Comparison of ENCODE assay signal across 19 cellular contexts in the genomic region with DNA sequence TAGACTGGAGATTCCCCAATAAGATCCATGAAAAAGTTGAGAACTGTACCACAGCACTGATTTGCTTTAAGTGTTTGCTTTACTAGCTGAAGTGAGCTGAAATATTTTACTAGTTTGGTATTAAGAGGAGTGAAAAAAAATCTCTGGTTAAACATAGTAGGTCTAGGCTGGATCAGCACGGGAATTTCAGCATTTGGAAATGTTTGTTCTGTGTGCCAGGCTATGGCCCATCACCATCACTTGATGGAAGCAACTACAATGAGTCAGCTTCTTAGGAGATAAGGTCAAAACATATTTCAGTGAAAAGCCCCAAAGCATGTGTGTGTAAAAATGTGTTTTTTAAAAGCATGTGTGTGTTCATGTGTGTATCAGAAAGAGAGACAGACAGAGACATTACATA.
DNase-seq lines count a peak whose midpoint lies in the region; ATAC-seq, FAIRE-seq and TF ChIP-seq lines count a peak whose summit lies in the region.
"Had no signal": no experiment of that assay in that cellular context is flagged by ENCODE, and none has a peak within 500 bp of the region (broad histone marks: within the 10 kb centered on the region; RNA-seq: fewer than 3 reads in every experiment).

No MANE protein-coding gene starts in this region.

- peaks cover 10% of the 10 kb centered on the region for H3K27me3 Mint-ChIP-seq in nephron (ENCODE audit: low read depth)
- H3K27me3 Mint-ChIP-seq: CD8-positive, alpha-beta memory T cell had no signal

- no peak for TF ChIP-seq CTCF in A549 (IDR thresholded peaks at IDR 0.05)
- no peak for TF ChIP-seq CTCF in nephron (IDR thresholded peaks at IDR 0.05; ENCODE audit: unreplicated experiment in 3 of 3)

- H3K4me3 ChIP-seq in A549 (no peak overlapping the region), adipocyte (ENCODE audit: low read length) (no peak overlapping the region)
- H3K4me3 ChIP-seq: BLaER1 treated with 17β-estradiol and CSF1 and Interleukin-3, amounts not matched to agents 10 nM and 100 nM; PC-9 had no signal

- H3K27ac ChIP-seq in A549 = peak overlapping the region in 1 of 2 experiments; percentile 15; a peak in 1 of 6 replicates
- H3K27ac ChIP-seq: BLaER1 treated with 17β-estradiol and CSF1 and Interleukin-3, amounts not matched to agents 10 nM and 100 nM; PC-9; RWPE1 had no signal

- DNase-seq in A549 (ENCODE audit: low read depth in 1 of 2, low spot score in 1 of 2) = no peak
- DNase-seq in adipocyte (ENCODE audit: low read depth) = peak; percentile 9
- DNase-seq in iris pigment epithelial cell (ENCODE audit: low read depth) = peak; percentile 26
- DNase-seq in left lobe of liver (ENCODE audit: low spot score) = no peak
- no peak for DNase-seq in globus pallidus (ENCODE audit: low spot score)
- no peak for DNase-seq in DMS 273 (lab: John Stamatoyannopoulos, UW; ENCODE audit: unreplicated experiment)
- DNase-seq: CD8-positive, alpha-beta memory T cell; KBM-7; NCI-H1105; NCI-H1694; NCI-H2081 treated with DMSO at 0.1 percent for 48 hours; NCI-H524 treated with DMSO at 0.1 percent for 48 hours; PC-9; SIG-M5 had no signal

- H3K4me3 Mint-ChIP-seq in nephron = peak overlapping the region in 1 of 3 experiments; percentile 4
- H3K4me3 Mint-ChIP-seq: CD8-positive, alpha-beta memory T cell had no signal

- no peaks in the 10 kb centered on the region for H3K36me3 ChIP-seq in adipocyte (ENCODE audit: control insufficient read depth, insufficient read depth, low read length, severe bottlenecking)

- H3K4me1 ChIP-seq in A549 = peaks cover 15% of the 10 kb centered on the region
- H3K4me1 ChIP-seq in adipocyte (ENCODE audit: control insufficient read depth, insufficient read depth, low read length) = no peaks in the 10 kb centered on the region
- H3K4me1 ChIP-seq: BLaER1 treated with 17β-estradiol and CSF1 and Interleukin-3, amounts not matched to agents 10 nM and 100 nM had no signal

- ATAC-seq in A549 = peak in 1 of 2 experiments; percentile 49; a peak in 3 of 6 replicates
- ATAC-seq in left lobe of liver = no peak
- ATAC-seq in GM21786 (IDR thresholded peaks at IDR 0.05; ENCODE audit: unreplicated experiment) = no peak

- H3K27ac Mint-ChIP-seq in nephron = peak overlapping the region; percentile 85 to 89 (median 86)

- H3K9me3 Mint-ChIP-seq in nephron = peaks cover 19% of the 10 kb centered on the region

- CTCF ChIA-PET in A549 (lab: Yijun Ruan, JAX) = interaction anchor here (0.7 to 2.1 kb wide), 3 partner anchors 11 to 214 kb away, joined by 3 to 8 read pairs (median 3); no protein-coding TSS in a partner anchor

- peaks cover 15% of the 10 kb centered on the region for H3K4me1 Mint-ChIP-seq in nephron
- H3K4me1 Mint-ChIP-seq: CD8-positive, alpha-beta memory T cell had no signal

- WGBS in A549 (ENCODE audit: missing lambda C conversion rate) = 4% methylated on average over 1 of the region's 1 CpG

- no peak for TF ChIP-seq EP300 in A549 (IDR thresholded peaks at IDR 0.05)

- TF ChIP-seq POLR2A in A549 (IDR thresholded peaks at IDR 0.05; ENCODE audit: low read length) = no peak

- no peak for TF ChIP-seq RAD21 in A549 (conservative IDR thresholded peaks at IDR 0.05 in 1 of 2, IDR thresholded peaks at IDR 0.05 in 1 of 2)

- POLR2A ChIA-PET in A549 (lab: Yijun Ruan, JAX) = no interaction called here

- no peak for FAIRE-seq in A549 (lab: Jason Lieb, UNC)
- FAIRE-seq: H1 had no signal

- H3K27me3 ChIP-seq in adipocyte (replicated peaks; ENCODE audit: control insufficient read depth, insufficient read depth, low read length) = no peaks in the 10 kb centered on the region
- H3K27me3 ChIP-seq: BLaER1 treated with 17β-estradiol and CSF1 and Interleukin-3, amounts not matched to agents 10 nM and 100 nM had no signal

- peaks cover 52% of the 10 kb centered on the region for H3K36me3 Mint-ChIP-seq in nephron (ENCODE audit: low read depth)

- peaks cover 11% of the 10 kb centered on the region for H3K9me3 ChIP-seq in A549
- peaks cover 17% of the 10 kb centered on the region for H3K9me3 ChIP-seq in adipocyte (ENCODE audit: control insufficient read depth, low read length)

- peak overlapping the region; percentile 9; the same call in 1 of the 3 replicates for H3K4me2 ChIP-seq in A549
- H3K4me2 ChIP-seq: BLaER1 treated with 17β-estradiol and CSF1 and Interleukin-3, amounts not matched to agents 10 nM and 100 nM; PC-9 had no signal

- no peak overlapping the region for H3K9ac ChIP-seq in adipocyte (ENCODE audit: low read length)
- H3K9ac ChIP-seq: BLaER1 treated with 17β-estradiol and CSF1 and Interleukin-3, amounts not matched to agents 10 nM and 100 nM had no signal

TF ChIP-seq in A549, 52 proteins besides CTCF, POLR2A, EP300 and RAD21:
- TF ChIP-seq HOXA7 (CRISPR knock-in tag; IDR thresholded peaks at IDR 0.05) = no peak
- TF ChIP-seq ESRRA (IDR thresholded peaks at IDR 0.05; ENCODE audit: borderline replicate concordance, low read length) = no peak
- no peak for TF ChIP-seq RNF2 (IDR thresholded peaks at IDR 0.05; ENCODE audit: borderline replicate concordance, low read depth)
- no peak for TF ChIP-seq KDM1A (IDR thresholded peaks at IDR 0.05; ENCODE audit: low read depth)
- no peak for TF ChIP-seq PHF8 (IDR thresholded peaks at IDR 0.05; ENCODE audit: borderline replicate concordance, low read depth)
- TF ChIP-seq, protein P1, sequence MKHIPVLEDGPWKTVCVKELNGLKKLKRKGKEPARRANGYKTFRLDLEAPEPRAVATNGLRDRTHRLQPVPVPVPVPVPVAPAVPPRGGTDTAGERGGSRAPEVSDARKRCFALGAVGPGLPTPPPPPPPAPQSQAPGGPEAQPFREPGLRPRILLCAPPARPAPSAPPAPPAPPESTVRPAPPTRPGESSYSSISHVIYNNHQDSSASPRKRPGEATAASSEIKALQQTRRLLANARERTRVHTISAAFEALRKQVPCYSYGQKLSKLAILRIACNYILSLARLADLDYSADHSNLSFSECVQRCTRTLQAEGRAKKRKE (CRISPR knock-in tag; IDR thresholded peaks at IDR 0.05; ENCODE audit: low read depth) = no peak
- TF ChIP-seq, protein P2, sequence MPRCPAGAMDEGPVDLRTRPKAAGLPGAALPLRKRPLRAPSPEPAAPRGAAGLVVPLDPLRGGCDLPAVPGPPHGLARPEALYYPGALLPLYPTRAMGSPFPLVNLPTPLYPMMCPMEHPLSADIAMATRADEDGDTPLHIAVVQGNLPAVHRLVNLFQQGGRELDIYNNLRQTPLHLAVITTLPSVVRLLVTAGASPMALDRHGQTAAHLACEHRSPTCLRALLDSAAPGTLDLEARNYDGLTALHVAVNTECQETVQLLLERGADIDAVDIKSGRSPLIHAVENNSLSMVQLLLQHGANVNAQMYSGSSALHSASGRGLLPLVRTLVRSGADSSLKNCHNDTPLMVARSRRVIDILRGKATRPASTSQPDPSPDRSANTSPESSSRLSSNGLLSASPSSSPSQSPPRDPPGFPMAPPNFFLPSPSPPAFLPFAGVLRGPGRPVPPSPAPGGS (IDR thresholded peaks at IDR 0.05) = no peak
- TF ChIP-seq, protein P3, sequence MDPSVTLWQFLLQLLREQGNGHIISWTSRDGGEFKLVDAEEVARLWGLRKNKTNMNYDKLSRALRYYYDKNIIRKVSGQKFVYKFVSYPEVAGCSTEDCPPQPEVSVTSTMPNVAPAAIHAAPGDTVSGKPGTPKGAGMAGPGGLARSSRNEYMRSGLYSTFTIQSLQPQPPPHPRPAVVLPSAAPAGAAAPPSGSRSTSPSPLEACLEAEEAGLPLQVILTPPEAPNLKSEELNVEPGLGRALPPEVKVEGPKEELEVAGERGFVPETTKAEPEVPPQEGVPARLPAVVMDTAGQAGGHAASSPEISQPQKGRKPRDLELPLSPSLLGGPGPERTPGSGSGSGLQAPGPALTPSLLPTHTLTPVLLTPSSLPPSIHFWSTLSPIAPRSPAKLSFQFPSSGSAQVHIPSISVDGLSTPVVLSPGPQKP (IDR thresholded peaks at IDR 0.05; ENCODE audit: low read depth, low read length) = no peak
- TF ChIP-seq, protein P4, sequence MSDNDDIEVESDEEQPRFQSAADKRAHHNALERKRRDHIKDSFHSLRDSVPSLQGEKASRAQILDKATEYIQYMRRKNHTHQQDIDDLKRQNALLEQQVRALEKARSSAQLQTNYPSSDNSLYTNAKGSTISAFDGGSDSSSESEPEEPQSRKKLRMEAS (IDR thresholded peaks at IDR 0.05) = no peak
- TF ChIP-seq, protein P5, sequence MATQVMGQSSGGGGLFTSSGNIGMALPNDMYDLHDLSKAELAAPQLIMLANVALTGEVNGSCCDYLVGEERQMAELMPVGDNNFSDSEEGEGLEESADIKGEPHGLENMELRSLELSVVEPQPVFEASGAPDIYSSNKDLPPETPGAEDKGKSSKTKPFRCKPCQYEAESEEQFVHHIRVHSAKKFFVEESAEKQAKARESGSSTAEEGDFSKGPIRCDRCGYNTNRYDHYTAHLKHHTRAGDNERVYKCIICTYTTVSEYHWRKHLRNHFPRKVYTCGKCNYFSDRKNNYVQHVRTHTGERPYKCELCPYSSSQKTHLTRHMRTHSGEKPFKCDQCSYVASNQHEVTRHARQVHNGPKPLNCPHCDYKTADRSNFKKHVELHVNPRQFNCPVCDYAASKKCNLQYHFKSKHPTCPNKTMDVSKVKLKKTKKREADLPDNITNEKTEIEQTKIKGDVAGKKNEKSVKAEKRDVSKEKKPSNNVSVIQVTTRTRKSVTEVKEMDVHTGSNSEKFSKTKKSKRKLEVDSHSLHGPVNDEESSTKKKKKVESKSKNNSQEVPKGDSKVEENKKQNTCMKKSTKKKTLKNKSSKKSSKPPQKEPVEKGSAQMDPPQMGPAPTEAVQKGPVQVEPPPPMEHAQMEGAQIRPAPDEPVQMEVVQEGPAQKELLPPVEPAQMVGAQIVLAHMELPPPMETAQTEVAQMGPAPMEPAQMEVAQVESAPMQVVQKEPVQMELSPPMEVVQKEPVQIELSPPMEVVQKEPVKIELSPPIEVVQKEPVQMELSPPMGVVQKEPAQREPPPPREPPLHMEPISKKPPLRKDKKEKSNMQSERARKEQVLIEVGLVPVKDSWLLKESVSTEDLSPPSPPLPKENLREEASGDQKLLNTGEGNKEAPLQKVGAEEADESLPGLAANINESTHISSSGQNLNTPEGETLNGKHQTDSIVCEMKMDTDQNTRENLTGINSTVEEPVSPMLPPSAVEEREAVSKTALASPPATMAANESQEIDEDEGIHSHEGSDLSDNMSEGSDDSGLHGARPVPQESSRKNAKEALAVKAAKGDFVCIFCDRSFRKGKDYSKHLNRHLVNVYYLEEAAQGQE (IDR thresholded peaks at IDR 0.05) = no peak
TF ChIP-seq in A549: peak in this region for 0.

Comparison
In these comparisons a context has a peak if more than half of its experiments do, and no peak if none do; other contexts are left out.
1. DNase-seq: peak in adipocyte (single experiment) and iris pigment epithelial cell (single experiment); none in A549 (0 of 2), left lobe of liver (single experiment), globus pallidus (single experiment) and DMS 273 (single experiment).